ENCODE assay signal across 8 cellular contexts in genomic region chr11:65569973-65570918, GRCh38. TPM values are rescaled to one million over a fixed set of nuclear protein-coding genes. Genes with fewer than 3 reads are reported as not detected.
DNase-seq lines count a peak whose midpoint lies in the region; ATAC-seq and TF ChIP-seq lines count a peak whose summit lies in the region.

Gene ZNRD2 (plus strand): TSS chr11:65570477. CDS start chr11:65570492, 15 bp downstream.

- H3K9me3 Mint-ChIP-seq in activated B cell treated with CpG ODN at 0.5 μM for 24 hours: no peaks in the 10 kb centered on the region

- peak within 1 kb of the TSS; percentile 99 for H3K4me3 Mint-ChIP-seq in activated B cell treated with CpG ODN at 0.5 μM for 24 hours

- POLR2A ChIA-PET in activated B cell treated with CpG ODN at 0.5 μM for 24 hours (lab: Charles Lee): interaction anchor here (0.6 to 5.7 kb wide), 39 partner anchors 9 to 460 kb away, joined by 3 to 112 read pairs (median 5); partner anchors contain the start of genes CCDC85B, CFL1, DPF2 and FIBP

- intact Hi-C loops in activated B cell treated with CpG ODN at 0.5 μM for 24 hours (cut with micrococcal nuclease): loop anchor here (1.0 to 5.0 kb wide), 9 partner anchors 12 to 543 kb away; partner anchors contain the start of genes CFL1, LTBP3, PCNX3 and SLC25A45

- no peaks in the 10 kb centered on the region for H3K27me3 Mint-ChIP-seq in activated B cell treated with CpG ODN at 0.5 μM for 24 hours

- TF ChIP-seq CTCF in AG10803 (conservative IDR thresholded peaks at IDR 0.05; ENCODE audit: low read length) (peak; percentile 53), activated B cell treated with CpG ODN at 0.5 μM for 24 hours (IDR thresholded peaks at IDR 0.05) (no peak)

- H3K4me3 ChIP-seq in AG10803 (ENCODE audit: low read length): peak within 1 kb of the TSS; percentile 96

- CTCF ChIA-PET in activated B cell treated with CpG ODN at 0.5 μM for 24 hours (lab: Charles Lee): interaction anchor here (0.5 to 5.1 kb wide), 9 partner anchors 11 to 709 kb away, joined by 3 to 67 read pairs (median 4); partner anchors contain the start of genes KCNK7, LTBP3 and MUS81

- H3K4me1 Mint-ChIP-seq in activated B cell treated with CpG ODN at 0.5 μM for 24 hours: peaks cover 78% of the 10 kb centered on the region

- peak within 1 kb of the TSS; percentile 99 for H3K27ac Mint-ChIP-seq in activated B cell treated with CpG ODN at 0.5 μM for 24 hours

- H3K36me3 Mint-ChIP-seq in activated B cell treated with CpG ODN at 0.5 μM for 24 hours (ENCODE audit: low read depth): peaks cover 25% of the 10 kb centered on the region

- DNase-seq in AG10803 (ENCODE audit: low read depth) (peak; percentile 98), NCI-H345 (lab: John Stamatoyannopoulos, UW) (peak; percentile 98), activated B cell treated with CpG ODN at 0.5 μM for 24 hours (peak; percentile 93), caudate nucleus (lab: John Stamatoyannopoulos, UW) (peak; percentile 63 to 100 (median 98)), iris pigment epithelial cell (ENCODE audit: low read depth) (peak; percentile 99)
- DNase-seq in stimulated activated CD4-positive, alpha-beta T cell treated with anti-CD3 and anti-CD28 coated beads, Interleukin-12 subunit alpha, Interleukin-12 subunit beta, amount 100 ng/mL, for 48 hours (ENCODE audit: low read depth in 2 of 3, low spot score in 1 of 3): peak; percentile 97 to 99 (median 99)

- peak within 1 kb of the TSS; percentile 94 for H3K27ac ChIP-seq in caudate nucleus (ENCODE audit: low read depth, low read length)

- ATAC-seq in GM19023 (IDR thresholded peaks at IDR 0.05; ENCODE audit: unreplicated experiment) (peak; percentile 59), HG03280 (IDR thresholded peaks at IDR 0.05; ENCODE audit: unreplicated experiment) (peak; percentile 57), activated B cell treated with CpG ODN at 0.5 μM for 24 hours (ENCODE audit: low read depth) (peak; percentile 68)

RNA-seq across cellular contexts. Expression of gene ZNRD2, which starts in this region (rescaled TPM):
- 40.9 and 41.0 TPM in 2 replicates for total RNA-seq in activated B cell treated with CpG ODN at 0.5 μM for 24 hours

Comparison
In these comparisons a context has a peak if more than half of its experiments do, and no peak if none do; other contexts are left out.
1. Peak in every context shown above with its lines: DNase-seq, ATAC-seq, H3K4me3 ChIP-seq and H3K27ac ChIP-seq.